Comparison of ENCODE assay signal across 20 cellular contexts in the genomic region with DNA sequence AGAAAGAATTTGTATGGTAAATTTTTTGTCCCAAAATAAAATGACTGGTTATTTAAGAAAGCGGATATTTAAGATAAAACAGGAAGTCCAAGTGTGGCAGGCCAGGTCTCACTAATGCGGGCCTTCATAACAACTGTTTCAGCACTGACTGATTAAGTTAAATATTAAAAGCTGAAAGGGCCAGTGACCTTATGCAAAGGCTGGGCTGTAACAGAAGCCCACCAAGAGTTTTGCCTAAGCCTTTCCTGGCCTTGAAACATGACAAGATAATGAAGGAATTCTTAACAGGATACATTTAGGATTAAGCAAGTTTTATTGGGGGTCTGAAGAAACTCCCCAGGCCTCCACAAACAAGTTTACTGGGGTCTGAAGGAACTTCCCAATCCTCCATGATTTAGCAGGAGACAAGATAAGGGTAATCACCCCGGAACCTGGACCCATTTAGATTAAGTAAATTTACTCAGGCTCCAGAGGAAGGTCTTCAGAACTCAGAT. TPM values are rescaled to one million over a fixed set of nuclear protein-coding genes. Genes with fewer than 3 reads are reported as not detected.
A peak's percentile ranks its signal among the peaks of the same experiment; 100 is the strongest.
DNase-seq lines count a peak whose midpoint lies in the region; ATAC-seq and TF ChIP-seq lines count a peak whose summit lies in the region.
"Had no signal": no experiment of that assay in that cellular context is flagged by ENCODE, and none has a peak within 500 bp of the region (broad histone marks: within the 10 kb centered on the region; RNA-seq: fewer than 3 reads in every experiment).

No MANE protein-coding gene starts in this region.

- H3K4me1 ChIP-seq in GM23338 (ENCODE audit: insufficient read depth) = peaks cover 31% of the 10 kb centered on the region
- H3K4me1 ChIP-seq in iPS-18a (ENCODE audit: control insufficient read depth, low read depth, low read length) = peaks cover 42% of the 10 kb centered on the region
- no peaks in the 10 kb centered on the region for H3K4me1 ChIP-seq in upper lobe of left lung

- ATAC-seq in GM23338 (no peak), upper lobe of left lung (ENCODE audit: low FRiP score in 2 of 2) (no peak)
- ATAC-seq: SK-N-SH treated with all-trans-retinoic acid at 6 μM for 48 hours had no signal

- H3K9me2 ChIP-seq in GM23338 (ENCODE audit: insufficient read depth) = no peaks in the 10 kb centered on the region

- peak overlapping the region; percentile 61 for H3K9ac ChIP-seq in iPS-18a (ENCODE audit: low read length)

- H3F3A ChIP-seq in GM23338 (replicated peaks; ENCODE audit: low read depth) = no peaks in the 10 kb centered on the region

- no peaks in the 10 kb centered on the region for H4K20me1 ChIP-seq in GM23338 (replicated peaks; ENCODE audit: insufficient read depth)

- no peak for TF ChIP-seq EP300 in upper lobe of left lung (IDR thresholded peaks at IDR 0.05)

- H3K27me3 ChIP-seq in GM23338 (ENCODE audit: insufficient read depth) (no peaks in the 10 kb centered on the region), iPS-18a (ENCODE audit: control insufficient read depth, insufficient read depth, low read length) (no peaks in the 10 kb centered on the region), upper lobe of left lung (no peaks in the 10 kb centered on the region)

- peaks cover 9% of the 10 kb centered on the region; the same call in 2 of the 3 replicates for H3K36me3 Mint-ChIP-seq in GM23338 (ENCODE audit: low read depth)

- TF ChIP-seq CTCF in GM23338 (conservative IDR thresholded peaks at IDR 0.05; ENCODE audit: low read depth in 2 of 2) (no peak), upper lobe of left lung (IDR thresholded peaks at IDR 0.05) (no peak)

- 43 to 50% methylated on average over 3 of the region's 3 CpGs for WGBS in upper lobe of left lung, 2 donors

- H3K36me3 ChIP-seq in GM23338 (ENCODE audit: insufficient read depth) (no peaks in the 10 kb centered on the region), iPS-18a (ENCODE audit: control insufficient read depth, low read depth, low read length) (no peaks in the 10 kb centered on the region), upper lobe of left lung (no peaks in the 10 kb centered on the region)

- peak overlapping the region; percentile 71; the same call in 1 of the 2 replicates for H3K4me2 ChIP-seq in GM23338
- H3K4me2 ChIP-seq: PC-9 had no signal

- H3K27ac ChIP-seq in GM23338 (ENCODE audit: low read depth) (peak overlapping the region; percentile 91), iPS-18a (ENCODE audit: low read length) (peak overlapping the region; percentile 88), upper lobe of left lung (no peak overlapping the region)
- H3K27ac ChIP-seq: C4-2B, PC-9, RWPE1 had no signal

- DNase-seq in GM23338 (ENCODE audit: low spot score) (no peak), NCI-H82 treated with DMSO at 0.1 percent for 48 hours (lab: John Stamatoyannopoulos, UW; ENCODE audit: unreplicated experiment) (peak; percentile 29), renal cortical epithelial cell (ENCODE audit: low read depth) (peak; percentile 10), GDM1 (lab: John Stamatoyannopoulos, UW) (no peak), T-helper 2 cell (no peak), upper lobe of left lung (no peak)
- DNase-seq: DMS79, IMR-90, NCI-H1048, NCI-H1436 treated with DMSO at 0.1 percent for 48 hours, NCI-H2081, NCI-H2171 treated with DMSO at 0.1 percent for 48 hours, NCI-H446 treated with DMSO at 0.1 percent for 48 hours, NCI-H748 treated with DMSO at 0.1 percent for 48 hours, PC-9, SIG-M5 had no signal

- peaks cover 12% of the 10 kb centered on the region; the same call in 2 of the 3 replicates for H3K9me3 Mint-ChIP-seq in GM23338

- H3K4me3 ChIP-seq in GM23338 = no peak overlapping the region
- H3K4me3 ChIP-seq in iPS-18a (ENCODE audit: low read length) = no peak overlapping the region
- no peak overlapping the region for H3K4me3 ChIP-seq in upper lobe of left lung
- H3K4me3 ChIP-seq: PC-9 had no signal

- H3K79me2 ChIP-seq in GM23338 (replicated peaks; ENCODE audit: insufficient read depth) = no peaks in the 10 kb centered on the region

- H3K27ac Mint-ChIP-seq in GM23338 = peak overlapping the region; percentile 98

- H3K4me3 Mint-ChIP-seq in GM23338 = no peak overlapping the region

- peaks cover 36% of the 10 kb centered on the region for H3K4me1 Mint-ChIP-seq in GM23338

- H3K9me3 ChIP-seq in iPS-18a (ENCODE audit: control insufficient read depth, low read depth, low read length) = peaks cover 12% of the 10 kb centered on the region
- H3K9me3 ChIP-seq in upper lobe of left lung = peaks cover 0 to 4% (median under 1%) of the 10 kb centered on the region in 4 donors

- peaks cover 5% of the 10 kb centered on the region for H3K27me3 Mint-ChIP-seq in GM23338 (ENCODE audit: insufficient read depth, low read depth, poor library complexity)

- TF ChIP-seq POLR2A in upper lobe of left lung (IDR thresholded peaks at IDR 0.05) = no peak

- H2AFZ ChIP-seq in GM23338 = peak overlapping the region; percentile 19; the same call in 1 of the 2 replicates
- H2AFZ ChIP-seq: PC-9 had no signal

TF ChIP-seq in GM23338, 12 proteins besides CTCF, POLR2A, EP300 and RAD21 (continues in another document):
- TF ChIP-seq NANOG (IDR thresholded peaks at IDR 0.05; ENCODE audit: borderline replicate concordance) (no peak), EZH2phosphoT487 (IDR thresholded peaks at IDR 0.05; ENCODE audit: unreplicated experiment) (no peak), STAT1 (IDR thresholded peaks at IDR 0.05; ENCODE audit: unreplicated experiment) (no peak), JUNB (IDR thresholded peaks at IDR 0.05; ENCODE audit: unreplicated experiment) (no peak), ZNF331 (CRISPR knock-in tag; IDR thresholded peaks at IDR 0.05; ENCODE audit: low read depth) (no peak), POLR2AphosphoS5 (IDR thresholded peaks at IDR 0.05; ENCODE audit: low read depth) (no peak), EZH2 (IDR thresholded peaks at IDR 0.05; ENCODE audit: low read depth, unreplicated experiment) (no peak), CREB1 (CRISPR knock-in tag; IDR thresholded peaks at IDR 0.05; ENCODE audit: low read depth) (no peak)
- TF ChIP-seq, protein P1, sequence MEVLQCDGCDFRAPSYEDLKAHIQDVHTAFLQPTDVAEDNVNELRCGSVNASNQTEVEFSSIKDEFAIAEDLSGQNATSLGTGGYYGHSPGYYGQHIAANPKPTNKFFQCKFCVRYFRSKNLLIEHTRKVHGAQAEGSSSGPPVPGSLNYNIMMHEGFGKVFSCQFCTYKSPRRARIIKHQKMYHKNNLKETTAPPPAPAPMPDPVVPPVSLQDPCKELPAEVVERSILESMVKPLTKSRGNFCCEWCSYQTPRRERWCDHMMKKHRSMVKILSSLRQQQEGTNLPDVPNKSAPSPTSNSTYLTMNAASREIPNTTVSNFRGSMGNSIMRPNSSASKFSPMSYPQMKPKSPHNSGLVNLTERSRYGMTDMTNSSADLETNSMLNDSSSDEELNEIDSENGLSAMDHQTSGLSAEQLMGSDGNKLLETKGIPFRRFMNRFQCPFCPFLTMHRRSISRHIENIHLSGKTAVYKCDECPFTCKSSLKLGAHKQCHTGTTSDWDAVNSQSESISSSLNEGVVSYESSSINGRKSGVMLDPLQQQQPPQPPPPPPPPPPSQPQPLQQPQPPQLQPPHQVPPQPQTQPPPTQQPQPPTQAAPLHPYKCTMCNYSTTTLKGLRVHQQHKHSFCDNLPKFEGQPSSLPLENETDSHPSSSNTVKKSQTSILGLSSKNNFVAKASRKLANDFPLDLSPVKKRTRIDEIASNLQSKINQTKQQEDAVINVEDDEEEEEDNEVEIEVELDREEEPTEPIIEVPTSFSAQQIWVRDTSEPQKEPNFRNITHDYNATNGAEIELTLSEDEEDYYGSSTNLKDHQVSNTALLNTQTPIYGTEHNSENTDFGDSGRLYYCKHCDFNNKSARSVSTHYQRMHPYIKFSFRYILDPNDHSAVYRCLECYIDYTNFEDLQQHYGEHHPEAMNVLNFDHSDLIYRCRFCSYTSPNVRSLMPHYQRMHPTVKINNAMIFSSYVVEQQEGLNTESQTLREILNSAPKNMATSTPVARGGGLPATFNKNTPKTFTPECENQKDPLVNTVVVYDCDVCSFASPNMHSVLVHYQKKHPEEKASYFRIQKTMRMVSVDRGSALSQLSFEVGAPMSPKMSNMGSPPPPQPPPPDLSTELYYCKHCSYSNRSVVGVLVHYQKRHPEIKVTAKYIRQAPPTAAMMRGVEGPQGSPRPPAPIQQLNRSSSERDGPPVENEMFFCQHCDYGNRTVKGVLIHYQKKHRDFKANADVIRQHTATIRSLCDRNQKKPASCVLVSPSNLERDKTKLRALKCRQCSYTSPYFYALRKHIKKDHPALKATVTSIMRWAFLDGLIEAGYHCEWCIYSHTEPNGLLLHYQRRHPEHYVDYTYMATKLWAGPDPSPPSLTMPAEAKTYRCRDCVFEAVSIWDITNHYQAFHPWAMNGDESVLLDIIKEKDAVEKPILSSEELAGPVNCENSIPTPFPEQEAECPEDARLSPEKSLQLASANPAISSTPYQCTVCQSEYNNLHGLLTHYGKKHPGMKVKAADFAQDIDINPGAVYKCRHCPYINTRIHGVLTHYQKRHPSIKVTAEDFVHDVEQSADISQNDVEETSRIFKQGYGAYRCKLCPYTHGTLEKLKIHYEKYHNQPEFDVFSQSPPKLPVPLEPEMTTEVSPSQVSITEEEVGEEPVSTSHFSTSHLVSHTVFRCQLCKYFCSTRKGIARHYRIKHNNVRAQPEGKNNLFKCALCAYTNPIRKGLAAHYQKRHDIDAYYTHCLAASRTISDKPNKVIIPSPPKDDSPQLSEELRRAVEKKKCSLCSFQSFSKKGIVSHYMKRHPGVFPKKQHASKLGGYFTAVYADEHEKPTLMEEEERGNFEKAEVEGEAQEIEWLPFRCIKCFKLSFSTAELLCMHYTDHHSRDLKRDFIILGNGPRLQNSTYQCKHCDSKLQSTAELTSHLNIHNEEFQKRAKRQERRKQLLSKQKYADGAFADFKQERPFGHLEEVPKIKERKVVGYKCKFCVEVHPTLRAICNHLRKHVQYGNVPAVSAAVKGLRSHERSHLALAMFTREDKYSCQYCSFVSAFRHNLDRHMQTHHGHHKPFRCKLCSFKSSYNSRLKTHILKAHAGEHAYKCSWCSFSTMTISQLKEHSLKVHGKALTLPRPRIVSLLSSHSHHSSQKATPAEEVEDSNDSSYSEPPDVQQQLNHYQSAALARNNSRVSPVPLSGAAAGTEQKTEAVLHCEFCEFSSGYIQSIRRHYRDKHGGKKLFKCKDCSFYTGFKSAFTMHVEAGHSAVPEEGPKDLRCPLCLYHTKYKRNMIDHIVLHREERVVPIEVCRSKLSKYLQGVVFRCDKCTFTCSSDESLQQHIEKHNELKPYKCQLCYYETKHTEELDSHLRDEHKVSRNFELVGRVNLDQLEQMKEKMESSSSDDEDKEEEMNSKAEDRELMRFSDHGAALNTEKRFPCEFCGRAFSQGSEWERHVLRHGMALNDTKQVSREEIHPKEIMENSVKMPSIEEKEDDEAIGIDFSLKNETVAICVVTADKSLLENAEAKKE (CRISPR knock-in tag; IDR thresholded peaks at IDR 0.05) = no peak

RNA-seq across cellular contexts. Expression of gene ZNF133, which starts 36.3 kb away (rescaled TPM):
- total RNA-seq in GM23338 (2014; rRNA removed; shearing (Covaris generic)) = 14.4 and 15.1 TPM in 2 replicates
- polyA plus RNA-seq in GM23338 (2016; fragmentation: Nextera tagmentation; extraction: Ambion mirVana) = 9.4 and 10.6 TPM in 2 replicates
- total RNA-seq in renal cortical epithelial cell = 20.7 and 24.5 TPM in 2 replicates
- 10 to 100 TPM in 5 of 6 donors, 1 to 10 TPM in 1; 9.2 to 30.4 (median 12.8) TPM for total RNA-seq in upper lobe of left lung

Comparison
In these comparisons a context has a peak if more than half of its experiments do, and no peak if none do; other contexts are left out.
1. DNase-seq: peak in NCI-H82 treated with DMSO at 0.1 percent for 48 hours (single experiment) and renal cortical epithelial cell (single experiment); none in GM23338 (single experiment), GDM1 (single experiment), T-helper 2 cell (0 of 5) and upper lobe of left lung (0 of 2).
2. H3K27ac ChIP-seq: peak in GM23338 (single experiment) and iPS-18a (single experiment); none in upper lobe of left lung (0 of 4).